2 cellular contexts compared by ENCODE assay signal in the genomic region with DNA sequence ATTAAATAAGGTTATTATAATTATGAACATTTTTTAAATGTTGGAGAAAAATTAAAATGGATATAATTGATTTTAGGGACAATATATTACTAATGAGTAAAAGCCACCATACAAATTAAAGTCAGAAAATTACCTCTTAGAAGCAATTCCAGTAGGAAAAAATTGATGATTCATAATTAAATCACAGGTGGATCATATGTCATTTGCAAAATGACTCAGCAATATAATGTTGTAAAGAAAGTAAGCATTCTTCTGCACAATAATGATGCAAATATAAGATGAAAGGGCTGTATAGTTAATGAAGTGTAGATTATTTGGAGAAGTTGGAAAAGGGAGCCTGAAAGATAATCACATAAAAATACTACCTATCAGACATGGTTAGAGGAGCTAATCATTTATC.
A peak's percentile ranks its signal among the peaks of the same experiment; 100 is the strongest.
TF ChIP-seq lines count a peak whose summit lies in the region.

No MANE protein-coding gene starts in this region.

TF ChIP-seq in HepG2, 621 proteins besides CTCF, POLR2A, EP300 and RAD21:
- TF ChIP-seq CHD2 (IDR thresholded peaks at IDR 0.05; ENCODE audit: low read depth, low read length) (no peak), MAFF (IDR thresholded peaks at IDR 0.05; ENCODE audit: low read depth, low read length) (peak; percentile 59; the same call in 1 of the 2 replicates), NFE2L2 (IDR thresholded peaks at IDR 0.05; ENCODE audit: low read length) (peak; percentile 28; the same call in 1 of the 2 replicates), MAFK (conservative IDR thresholded peaks at IDR 0.05 in 1 of 2, IDR thresholded peaks at IDR 0.05 in 1 of 2; ENCODE audit: low read length in 2 of 2) (peak; percentile 16 to 53; a peak in 2 of 4 replicates), ZNF30 (CRISPR knock-in tag; IDR thresholded peaks at IDR 0.05) (no peak), SMYD3 (CRISPR knock-in tag; IDR thresholded peaks at IDR 0.05) (no peak)

TF ChIP-seq in K562, 482 proteins besides CTCF, POLR2A, EP300 and RAD21:
- no peak for TF ChIP-seq MCM2 (IDR thresholded peaks at IDR 0.05; ENCODE audit: low read depth)
- TF ChIP-seq ZBTB33 (CRISPR knock-in tag; IDR thresholded peaks at IDR 0.05): no peak
- TF ChIP-seq ZNF316 (IDR thresholded peaks at IDR 0.05): peak; percentile 79
- TF ChIP-seq MAFG (tag; conservative IDR thresholded peaks at IDR 0.05): 0 out of 2 replicates have a peak, but pooled peaks have one; percentile 12
- no peak for TF ChIP-seq CBFA2T2 (conservative IDR thresholded peaks at IDR 0.05)
